In genomic region chr14:85402546-85403162, GRCh38 we compare ENCODE assay signal across 25 cellular contexts.
A peak's percentile ranks its signal among the peaks of the same experiment; 100 is the strongest.
DNase-seq lines count a peak whose midpoint lies in the region; ATAC-seq, FAIRE-seq and TF ChIP-seq lines count a peak whose summit lies in the region.
"Had no signal": no experiment of that assay in that cellular context is flagged by ENCODE, and none has a peak within 500 bp of the region (broad histone marks: within the 10 kb centered on the region; RNA-seq: fewer than 3 reads in every experiment).

No MANE protein-coding gene starts in this region.

- peak; percentile 70 to 95 (median 92) for ATAC-seq in pancreas
- ATAC-seq in HG03139 (IDR thresholded peaks at IDR 0.05; ENCODE audit: unreplicated experiment), result no peak
- no peak for ATAC-seq in HG02973 (IDR thresholded peaks at IDR 0.05; ENCODE audit: unreplicated experiment)
- ATAC-seq: CD8-positive, alpha-beta T cell; WTC11 had no signal

- H3K27ac ChIP-seq in pancreas (peak overlapping the region in 2 of 4 donors; percentile 13 to 59), substantia nigra (ENCODE audit: low read depth, low read length, poor library complexity, severe bottlenecking) (no peak overlapping the region)
- H3K27ac ChIP-seq: GM23248, spleen had no signal

- no peaks in the 10 kb centered on the region for H3K79me2 ChIP-seq in Loucy (ENCODE audit: insufficient read depth, low read length)

- H3K36me3 ChIP-seq in Loucy (ENCODE audit: insufficient read depth, low read length), result no peaks in the 10 kb centered on the region
- H3K36me3 ChIP-seq in pancreas, result no peaks in the 10 kb centered on the region
- H3K36me3 ChIP-seq: spleen, tibial nerve had no signal

- peak overlapping the region; percentile 9; the same call in 1 of the 2 replicates for H2AFZ ChIP-seq in Loucy (ENCODE audit: low read length)
- H2AFZ ChIP-seq: GM23248 had no signal

- peak; percentile 88 for DNase-seq in NCI-H69 (lab: John Stamatoyannopoulos, UW)
- peak; percentile 72 to 85 for DNase-seq in dermis microvascular lymphatic vessel endothelial cell (ENCODE audit: low read depth in 2 of 2)
- DNase-seq in pancreas, result no peak
- no peak for DNase-seq in activated CD8-positive, alpha-beta memory T cell treated with anti-CD3 and anti-CD28 coated beads for 24 hours
- DNase-seq in substantia nigra (lab: John Stamatoyannopoulos, UW), result no peak
- DNase-seq: activated CD4-positive, alpha-beta T cell treated with anti-CD3 and anti-CD28 coated beads, Interleukin-2, amount 50 U/mL, for 48 hours; CD8-positive, alpha-beta T cell; cortex of kidney; DMS79 treated with DMSO at 0.1 percent for 48 hours; GM23248; HFFc6; NCI-H2171 treated with DMSO at 0.1 percent for 48 hours; NCI-H526; retina; spleen; stimulated activated CD4-positive, alpha-beta T cell treated with anti-CD3 and anti-CD28 coated beads, Interleukin-4, amount 100 ng/mL, for 4 hours; T1000 had no signal

- intact Hi-C loops in pancreas (cut with DNase I), result no loop called here

- no peak for TF ChIP-seq CTCF in Loucy (conservative IDR thresholded peaks at IDR 0.05; ENCODE audit: low read length)
- no peak for TF ChIP-seq CTCF in pancreas (IDR thresholded peaks at IDR 0.05)

- H4K20me1 ChIP-seq in Loucy (ENCODE audit: insufficient read depth, low read length, poor library complexity, severe bottlenecking), result no peaks in the 10 kb centered on the region

- no peak overlapping the region for H3K4me2 ChIP-seq in Loucy (ENCODE audit: low read depth, low read length, poor library complexity, severe bottlenecking)

- no peak overlapping the region for H3K9ac ChIP-seq in Loucy (ENCODE audit: low read depth, low read length, poor library complexity, severe bottlenecking)
- H3K9ac ChIP-seq: GM23248 had no signal

- H3F3A ChIP-seq in Loucy (ENCODE audit: low read depth), result no peaks in the 10 kb centered on the region

- 17 to 26% methylated on average over 7 of the region's 7 CpGs for WGBS in pancreas, 2 donors

- no peaks in the 10 kb centered on the region for H3K9me3 ChIP-seq in Loucy (ENCODE audit: insufficient read depth, low read depth, low read length)
- no peaks in the 10 kb centered on the region for H3K9me3 ChIP-seq in pancreas
- H3K9me3 ChIP-seq: spleen, tibial nerve had no signal

- peaks cover 7% of the 10 kb centered on the region for H3K4me1 ChIP-seq in Loucy (ENCODE audit: insufficient read depth, low read length, poor library complexity, severe bottlenecking)
- H3K4me1 ChIP-seq in pancreas, result peaks cover 3 to 20% (median 15%) of the 10 kb centered on the region in 3 donors
- H3K4me1 ChIP-seq: spleen had no signal

- no peak for FAIRE-seq in pancreas (lab: Jason Lieb, UNC)
- FAIRE-seq: bronchial epithelial cell, GM12892 had no signal

- no peaks in the 10 kb centered on the region for H3K9me2 ChIP-seq in Loucy (replicated peaks; ENCODE audit: low read depth, low read length)

- no peak overlapping the region for H3K4me3 ChIP-seq in Loucy (ENCODE audit: low read length, poor library complexity, severe bottlenecking)
- peak overlapping the region in 2 of 4 donors; percentile 4 to 15 for H3K4me3 ChIP-seq in pancreas
- H3K4me3 ChIP-seq: GM23248, lung, spleen, tibial nerve had no signal

- H3K27me3 ChIP-seq in Loucy (ENCODE audit: insufficient read depth, low read length, poor library complexity, severe bottlenecking) (no peaks in the 10 kb centered on the region), pancreas (no peaks in the 10 kb centered on the region)
- H3K27me3 ChIP-seq: spleen, tibial nerve had no signal

Comparison
In these comparisons a context has a peak if more than half of its experiments do, and no peak if none do; other contexts are left out.
1. DNase-seq: peak in NCI-H69 (single experiment) and dermis microvascular lymphatic vessel endothelial cell (2 of 2); none in pancreas (0 of 6), activated CD8-positive, alpha-beta memory T cell treated with anti-CD3 and anti-CD28 coated beads for 24 hours (single experiment) and substantia nigra (0 of 49).
2. ATAC-seq: peak in pancreas (4 of 4); none in HG03139 (single experiment) and HG02973 (single experiment).